In the genomic region with DNA sequence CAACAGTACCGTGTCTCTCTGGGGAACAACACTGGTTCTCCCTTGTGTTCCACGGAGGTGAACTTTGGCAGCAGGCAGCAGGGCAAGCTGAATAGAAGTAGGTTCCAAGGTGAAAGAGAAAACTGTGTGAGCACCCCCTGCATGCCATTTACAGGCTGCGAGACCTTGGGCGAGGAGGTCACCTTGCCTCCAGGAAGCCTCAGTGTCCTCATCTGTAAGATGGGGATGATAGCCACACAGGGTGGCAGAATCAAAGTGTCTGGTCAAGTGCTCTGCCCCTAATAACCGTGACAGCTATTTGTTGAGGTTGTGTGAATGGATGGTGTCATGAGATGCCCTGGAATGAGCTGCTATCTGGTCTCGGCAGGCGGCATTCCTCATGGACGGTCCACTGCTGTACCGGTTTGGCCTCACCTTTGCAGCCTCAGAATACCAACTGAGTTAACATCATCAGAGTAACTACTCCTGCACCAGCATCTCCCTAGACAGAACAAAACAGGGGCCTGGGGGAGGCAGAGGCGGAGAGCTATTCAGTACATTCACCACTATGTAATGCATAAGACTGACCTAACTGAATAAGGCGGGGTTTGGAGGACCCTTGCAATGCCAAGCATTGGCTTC, we compare ENCODE assay signal across 1 cellular context.
TF ChIP-seq lines count a peak whose summit lies in the region.

No MANE protein-coding gene starts in this region.

TF ChIP-seq in HepG2, 621 proteins besides CTCF, POLR2A, EP300 and RAD21:
- no peak for TF ChIP-seq CENPT (CRISPR knock-in tag; IDR thresholded peaks at IDR 0.05; ENCODE audit: low read depth)
- peak; percentile 71 for TF ChIP-seq ZNF629 (CRISPR knock-in tag; conservative IDR thresholded peaks at IDR 0.05)
